In genomic region chr22:42608481-42609361, GRCh38 we compare ENCODE assay signal across 9 cellular contexts. TPM values are rescaled to one million over a fixed set of nuclear protein-coding genes. Genes with fewer than 3 reads are reported as not detected.
DNase-seq lines count a peak whose midpoint lies in the region; ATAC-seq lines count a peak whose summit lies in the region.
"Had no signal": no experiment of that assay in that cellular context is flagged by ENCODE, and none has a peak within 500 bp of the region (broad histone marks: within the 10 kb centered on the region; RNA-seq: fewer than 3 reads in every experiment).

No MANE protein-coding gene starts in this region.

- H2AK5ac ChIP-seq in neuronal stem cell (ENCODE audit: low read depth, low read length): peak overlapping the region; percentile 16

- H3K9ac ChIP-seq in neuronal stem cell (ENCODE audit: low read depth, low read length, poor library complexity): peak overlapping the region; percentile 85

- H4K8ac ChIP-seq in neuronal stem cell (ENCODE audit: low read depth, low read length): no peak overlapping the region

- H3K18ac ChIP-seq in neuronal stem cell (ENCODE audit: low read length): peak overlapping the region; percentile 21

- ATAC-seq in esophagus mucosa (peak; percentile 65), HG03045 (IDR thresholded peaks at IDR 0.05; ENCODE audit: unreplicated experiment) (no peak)

- no peaks in the 10 kb centered on the region for H3K27me3 ChIP-seq in neuronal stem cell (ENCODE audit: control insufficient read depth in 3 of 3, insufficient read depth in 3 of 3, low read depth in 1 of 3, low read length in 3 of 3)

- peak overlapping the region in 1 of 2 donors; percentile 19 for H3K4me3 ChIP-seq in neuronal stem cell (ENCODE audit: low read length in 2 of 2)

- H3K4me2 ChIP-seq in neuronal stem cell (ENCODE audit: insufficient read depth, low read length, poor library complexity, severe bottlenecking): peak overlapping the region; percentile 39

- no peak overlapping the region for H2BK5ac ChIP-seq in neuronal stem cell (ENCODE audit: low read length)

- WGBS in neuronal stem cell (ENCODE audit: extremely low coverage in 2 of 2, insufficient read length in 2 of 2, insufficient replicate concordance in 1 of 2), 2 donors: no CpG with 5 or more reads among the region's 21 CpGs

- H3K79me1 ChIP-seq in neuronal stem cell (ENCODE audit: low read depth, low read length): peaks cover 17% of the 10 kb centered on the region

- H2BK120ac ChIP-seq in neuronal stem cell (ENCODE audit: low read depth, low read length): no peak overlapping the region

- H4K91ac ChIP-seq in neuronal stem cell (ENCODE audit: low read depth, low read length, poor library complexity): no peak overlapping the region

- peaks cover 16 to 18% of the 10 kb centered on the region in 2 donors for H3K4me1 ChIP-seq in neuronal stem cell (ENCODE audit: control insufficient read depth in 2 of 2, insufficient read depth in 1 of 2, low read depth in 1 of 2, low read length in 2 of 2)

- H3K27ac ChIP-seq in neuronal stem cell (replicated peaks; ENCODE audit: low read length): peak overlapping the region; percentile 88

- H3K23ac ChIP-seq in neuronal stem cell (ENCODE audit: low read depth, low read length, poor library complexity): no peak overlapping the region

- H3K14ac ChIP-seq in neuronal stem cell (ENCODE audit: low read length): no peak overlapping the region

- peaks cover 3 to 6% of the 10 kb centered on the region in 2 donors for H3K9me3 ChIP-seq in neuronal stem cell (replicated peaks in 1 of 2; ENCODE audit: control insufficient read depth in 2 of 2, insufficient read depth in 1 of 2, low read depth in 1 of 2, low read length in 2 of 2)

- no peak overlapping the region for H2BK15ac ChIP-seq in neuronal stem cell (ENCODE audit: low read length)

- no peak overlapping the region for H2AFZ ChIP-seq in neuronal stem cell (ENCODE audit: low read length)

- DNase-seq in C1 segment of cervical spinal cord (lab: John Stamatoyannopoulos, UW): peak in 10 of 14 donors; percentile 7 to 75 (median 50)
- peak; percentile 79 for DNase-seq in RPMI7951 (ENCODE audit: low read depth)
- peak; percentile 33 for DNase-seq in neuronal stem cell (ENCODE audit: low spot score)
- DNase-seq in AML-193 (lab: John Stamatoyannopoulos, UW): no peak
- no peak for DNase-seq in NCI-H1436 (lab: John Stamatoyannopoulos, UW)
- DNase-seq in NCI-H345 (lab: John Stamatoyannopoulos, UW): no peak
- DNase-seq: MM.1S had no signal

- peaks cover 11 to 75% of the 10 kb centered on the region in 2 donors for H3K36me3 ChIP-seq in neuronal stem cell (replicated peaks in 1 of 2; ENCODE audit: control insufficient read depth in 2 of 2, insufficient read depth in 2 of 2, low read length in 2 of 2)

- H2BK12ac ChIP-seq in neuronal stem cell (ENCODE audit: low read length): no peak overlapping the region

- H3K4ac ChIP-seq in neuronal stem cell (ENCODE audit: low read length): no peak overlapping the region

RNA-seq across cellular contexts. Expression of gene POLDIP3, which starts 6.0 kb away (rescaled TPM):
- total RNA-seq in RPMI7951 (2014; rRNA removed; shearing (Covaris generic)): 20.7 and 23.1 TPM in 2 replicates
- total RNA-seq in esophagus mucosa: 43.9 TPM
- polyA plus RNA-seq in neuronal stem cell (2013, experiment 1 of 2): 68.6 TPM
- 69.9 TPM for polyA plus RNA-seq in neuronal stem cell (2013, experiment 2 of 2)

RNA-seq across cellular contexts. Expression of gene ATP5MGL, which starts 31.7 kb away (rescaled TPM):
- total RNA-seq in RPMI7951 (2014; rRNA removed; shearing (Covaris generic)): not detected in 2 replicates
- total RNA-seq in esophagus mucosa: 0.68 TPM
- polyA plus RNA-seq in neuronal stem cell (2013, experiment 1 of 2): not detected
- polyA plus RNA-seq in neuronal stem cell (2013, experiment 2 of 2): not detected

RNA-seq across cellular contexts. Expression of gene CYB5R3, which starts 40.5 kb away (rescaled TPM):
- 65.2 and 65.6 TPM in 2 replicates for total RNA-seq in RPMI7951 (2014; rRNA removed; shearing (Covaris generic))
- total RNA-seq in esophagus mucosa: 101 TPM
- 108 TPM for polyA plus RNA-seq in neuronal stem cell (2013, experiment 1 of 2)
- polyA plus RNA-seq in neuronal stem cell (2013, experiment 2 of 2): 107 TPM

RNA-seq across cellular contexts. Expression of gene SERHL2, which starts 55.0 kb away (rescaled TPM):
- 2.2 and 2.5 TPM in 2 replicates for total RNA-seq in RPMI7951 (2014; rRNA removed; shearing (Covaris generic))
- total RNA-seq in esophagus mucosa: 2.8 TPM
- 0.28 TPM for polyA plus RNA-seq in neuronal stem cell (2013, experiment 1 of 2)
- polyA plus RNA-seq in neuronal stem cell (2013, experiment 2 of 2): 0.22 TPM

Comparison
In these comparisons a context has a peak if more than half of its experiments do, and no peak if none do; other contexts are left out.
1. DNase-seq: peak in C1 segment of cervical spinal cord (10 of 14), RPMI7951 (single experiment) and neuronal stem cell (single experiment); none in AML-193 (0 of 2), NCI-H1436 (single experiment) and NCI-H345 (single experiment).